27 cellular contexts compared by ENCODE assay signal in the genomic region with DNA sequence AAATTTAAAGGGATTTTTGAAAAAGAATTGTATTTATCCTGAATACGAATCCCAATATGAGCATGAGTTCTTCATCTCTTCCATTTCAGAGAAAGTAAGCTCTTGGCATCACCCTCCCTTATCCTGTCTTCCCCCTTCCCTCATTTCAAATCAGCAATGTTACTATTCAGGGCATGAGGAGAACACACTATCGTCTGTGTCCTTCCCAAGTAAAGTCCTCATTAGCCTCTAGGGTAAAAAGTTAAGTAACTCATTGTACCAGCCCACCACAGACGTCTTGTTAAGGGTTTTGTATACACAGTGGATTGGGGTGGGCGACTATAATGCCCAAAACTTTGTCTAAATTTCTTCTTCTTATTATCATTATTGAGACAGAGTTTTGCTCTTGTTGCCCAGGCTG. TPM values are rescaled to one million over a fixed set of nuclear protein-coding genes. Genes with fewer than 3 reads are reported as not detected.
A peak's percentile ranks its signal among the peaks of the same experiment; 100 is the strongest.
DNase-seq lines count a peak whose midpoint lies in the region; ATAC-seq lines count a peak whose summit lies in the region.
"Had no signal": no experiment of that assay in that cellular context is flagged by ENCODE, and none has a peak within 500 bp of the region (broad histone marks: within the 10 kb centered on the region; RNA-seq: fewer than 3 reads in every experiment).

No MANE protein-coding gene starts in this region.

- POLR2A ChIA-PET in naive thymus-derived CD8-positive, alpha-beta T cell (lab: Charles Lee), result interaction anchor here (1.2 to 1.8 kb wide), 2 partner anchors 9 to 47 kb away, joined by 5 to 8 read pairs; partner anchors contain the start of gene TMF1

- in situ Hi-C loops in SK-MEL-5 (cut with HindIII; ENCODE audit: low pct_unique_long_range_greater_than_20kb, low sequenced_read_pairs), result no loop called here

- DNase-seq in T-helper 2 cell treated with Interferon-gamma antibody and Interleukin-4, amounts not matched to agents 5 μg/mL and 100 μg/mL, for 36 hours (ENCODE audit: low spot score), result no peak
- DNase-seq in T-helper 2 cell (no peak), SK-MEL-5 (ENCODE audit: low read depth, low spot score) (peak; percentile 51), foreskin melanocyte (peak; percentile 78)
- no peak for DNase-seq in naive thymus-derived CD8-positive, alpha-beta T cell
- no peak for DNase-seq in stimulated activated naive B cell treated with anti-CD40 and anti-IgM and Interleukin-4, amounts not matched to agents 10 μg/mL and 1 μg/mL and 100 μg/mL, for 72 hours
- DNase-seq in activated CD8-positive, alpha-beta memory T cell treated with anti-CD3 and anti-CD28 coated beads, Interleukin-2, amount 50 U/mL, for 4 hours, result no peak
- DNase-seq: activated CD4-positive, alpha-beta T cell treated with anti-CD3 and anti-CD28 coated beads for 48 hours; activated CD8-positive, alpha-beta memory T cell treated with anti-CD3 and anti-CD28 coated beads, Interleukin-2, amount 10 ng/mL, durations not matched to agents 7 days and 5 days; cerebellar nuclear complex; islet precursor cell; NCI-H1105; NCI-H1930; NCI-H69; pancreas; SK-N-SH; spleen; upper lobe of right lung had no signal

- H3K4me1 Mint-ChIP-seq in T-helper 2 cell treated with Interferon-gamma antibody and Interleukin-4, amounts not matched to agents 5 μg/mL and 100 μg/mL, for 36 hours (ENCODE audit: low read depth), result peaks cover 58% of the 10 kb centered on the region
- H3K4me1 Mint-ChIP-seq in naive thymus-derived CD8-positive, alpha-beta T cell, result peaks cover 38 to 80% (median 65%) of the 10 kb centered on the region in 4 donors
- H3K4me1 Mint-ChIP-seq in stimulated activated naive B cell treated with anti-CD40 and anti-IgM and Interleukin-4, amounts not matched to agents 10 μg/mL and 1 μg/mL and 100 μg/mL, for 72 hours, result peaks cover 27 to 40% of the 10 kb centered on the region in 2 donors

- peak overlapping the region; percentile 72 for H3K27ac Mint-ChIP-seq in T-helper 2 cell treated with Interferon-gamma antibody and Interleukin-4, amounts not matched to agents 5 μg/mL and 100 μg/mL, for 36 hours
- peak overlapping the region in 9 of 10 donors; percentile 55 to 89 (median 83) for H3K27ac Mint-ChIP-seq in naive thymus-derived CD8-positive, alpha-beta T cell
- H3K27ac Mint-ChIP-seq in stimulated activated naive B cell treated with anti-CD40 and anti-IgM and Interleukin-4, amounts not matched to agents 10 μg/mL and 1 μg/mL and 100 μg/mL, for 72 hours, result no peak overlapping the region

- H3K4me3 Mint-ChIP-seq in T-helper 2 cell treated with Interferon-gamma antibody and Interleukin-4, amounts not matched to agents 5 μg/mL and 100 μg/mL, for 36 hours, result no peak overlapping the region
- peak overlapping the region in 4 of 10 donors; percentile 3 to 58 (median 27) for H3K4me3 Mint-ChIP-seq in naive thymus-derived CD8-positive, alpha-beta T cell
- H3K4me3 Mint-ChIP-seq in stimulated activated naive B cell treated with anti-CD40 and anti-IgM and Interleukin-4, amounts not matched to agents 10 μg/mL and 1 μg/mL and 100 μg/mL, for 72 hours, result no peak overlapping the region
- H3K4me3 Mint-ChIP-seq: activated CD8-positive, alpha-beta memory T cell treated with anti-CD3 and anti-CD28 coated beads, Interleukin-2, amount 10 ng/mL, durations not matched to agents 7 days and 5 days; neural crest cell had no signal

- no peaks in the 10 kb centered on the region for H3K9me3 Mint-ChIP-seq in T-helper 2 cell treated with Interferon-gamma antibody and Interleukin-4, amounts not matched to agents 5 μg/mL and 100 μg/mL, for 36 hours
- no peaks in the 10 kb centered on the region for H3K9me3 Mint-ChIP-seq in naive thymus-derived CD8-positive, alpha-beta T cell
- H3K9me3 Mint-ChIP-seq in stimulated activated naive B cell treated with anti-CD40 and anti-IgM and Interleukin-4, amounts not matched to agents 10 μg/mL and 1 μg/mL and 100 μg/mL, for 72 hours, result peaks cover 0 to 2% of the 10 kb centered on the region in 2 donors
- H3K9me3 Mint-ChIP-seq: neural crest cell had no signal

- H3K27me3 Mint-ChIP-seq in T-helper 2 cell treated with Interferon-gamma antibody and Interleukin-4, amounts not matched to agents 5 μg/mL and 100 μg/mL, for 36 hours (ENCODE audit: low read depth), result no peaks in the 10 kb centered on the region
- no peaks in the 10 kb centered on the region for H3K27me3 Mint-ChIP-seq in naive thymus-derived CD8-positive, alpha-beta T cell
- H3K27me3 Mint-ChIP-seq in stimulated activated naive B cell treated with anti-CD40 and anti-IgM and Interleukin-4, amounts not matched to agents 10 μg/mL and 1 μg/mL and 100 μg/mL, for 72 hours, result no peaks in the 10 kb centered on the region
- H3K27me3 Mint-ChIP-seq: activated CD8-positive, alpha-beta memory T cell treated with anti-CD3 and anti-CD28 coated beads, Interleukin-2, amount 10 ng/mL, durations not matched to agents 7 days and 5 days had no signal

- H3K36me3 Mint-ChIP-seq in T-helper 2 cell treated with Interferon-gamma antibody and Interleukin-4, amounts not matched to agents 5 μg/mL and 100 μg/mL, for 36 hours (ENCODE audit: low read depth), result peaks cover 67% of the 10 kb centered on the region
- H3K36me3 Mint-ChIP-seq in naive thymus-derived CD8-positive, alpha-beta T cell, result peaks cover 0 to 64% (median 34%) of the 10 kb centered on the region in 3 donors
- H3K36me3 Mint-ChIP-seq in stimulated activated naive B cell treated with anti-CD40 and anti-IgM and Interleukin-4, amounts not matched to agents 10 μg/mL and 1 μg/mL and 100 μg/mL, for 72 hours, result peaks cover 36 to 51% of the 10 kb centered on the region in 2 donors

- ATAC-seq in naive thymus-derived CD8-positive, alpha-beta T cell, result no peak
- no peak for ATAC-seq in GM18520 (IDR thresholded peaks at IDR 0.05; ENCODE audit: unreplicated experiment)
- no peak for ATAC-seq in stimulated activated naive B cell treated with anti-CD40 and anti-IgM and Interleukin-4, amounts not matched to agents 10 μg/mL and 1 μg/mL and 100 μg/mL, for 72 hours (replicated peaks)
- ATAC-seq: activated CD8-positive, alpha-beta memory T cell treated with anti-CD3 and anti-CD28 coated beads, Interleukin-2, amount 10 ng/mL, durations not matched to agents 7 days and 5 days; pancreas; upper lobe of right lung had no signal

RNA-seq across cellular contexts. Expression of gene ARL6IP5, which starts 14.8 kb away (rescaled TPM):
- total RNA-seq in SK-MEL-5 (2014; rRNA removed; shearing (Covaris generic)), result 55.7 and 61.3 TPM in 2 replicates
- 74.7 and 82.8 TPM in 2 replicates for polyA plus RNA-seq in SK-MEL-5 (2015; cell fraction: cytosol; rRNA removed)
- polyA plus RNA-seq in SK-MEL-5 (2015; cell fraction: nucleus; rRNA removed), result 16.7 and 18.0 TPM in 2 replicates
- total RNA-seq in naive thymus-derived CD8-positive, alpha-beta T cell, result 100 to 1,000 TPM; 109 to 111 TPM
- 100 to 1,000 TPM; 315 to 450 (median 375) TPM for polyA plus RNA-seq in naive thymus-derived CD8-positive, alpha-beta T cell

RNA-seq across cellular contexts. Expression of gene UBA3, which starts 19.4 kb away (rescaled TPM):
- 58.8 and 63.8 TPM in 2 replicates for total RNA-seq in SK-MEL-5 (2014; rRNA removed; shearing (Covaris generic))
- 36.5 and 38.1 TPM in 2 replicates for polyA plus RNA-seq in SK-MEL-5 (2015; cell fraction: cytosol; rRNA removed)
- polyA plus RNA-seq in SK-MEL-5 (2015; cell fraction: nucleus; rRNA removed), result 114 and 124 TPM in 2 replicates
- 10 to 100 TPM; 71.8 to 80.1 TPM for total RNA-seq in naive thymus-derived CD8-positive, alpha-beta T cell
- polyA plus RNA-seq in naive thymus-derived CD8-positive, alpha-beta T cell, result 10 to 100 TPM; 35.1 to 49.1 (median 45.5) TPM

RNA-seq across cellular contexts. Expression of gene LMOD3, which starts 22.8 kb away (rescaled TPM):
- total RNA-seq in SK-MEL-5 (2014; rRNA removed; shearing (Covaris generic)), result 0.16 and 0.19 TPM in 2 replicates
- 0.06 and 1.3 TPM in 2 replicates for polyA plus RNA-seq in SK-MEL-5 (2015; cell fraction: cytosol; rRNA removed)
- polyA plus RNA-seq in SK-MEL-5 (2015; cell fraction: nucleus; rRNA removed), result 0.10 and 0.12 TPM in 2 replicates
- not detected for total RNA-seq in naive thymus-derived CD8-positive, alpha-beta T cell
- under 1 TPM in 1 of 3 donors, not detected in 2; 0.06 TPM for polyA plus RNA-seq in naive thymus-derived CD8-positive, alpha-beta T cell
- total RNA-seq: activated CD8-positive, alpha-beta memory T cell treated with anti-CD3 and anti-CD28 coated beads, Interleukin-2, amount 10 ng/mL, durations not matched to agents 7 days and 5 days; dermis microvascular lymphatic vessel endothelial cell; endothelial cell of umbilical vein; glomerular endothelial cell; liver; M059J; mononuclear cell; T-helper 2 cell treated with Interferon-gamma antibody and Interleukin-4, amounts not matched to agents 100 ng/mL and 5 ng/mL, for 36 hours had no signal
- polyA plus RNA-seq: endothelial cell of umbilical vein, pancreas, SK-N-SH had no signal

RNA-seq across cellular contexts. Expression of gene TMF1, which starts 47.4 kb away (rescaled TPM):
- 14.8 and 35.6 TPM in 2 replicates for total RNA-seq in SK-MEL-5 (2014; rRNA removed; shearing (Covaris generic))
- 10.6 and 15.8 TPM in 2 replicates for polyA plus RNA-seq in SK-MEL-5 (2015; cell fraction: cytosol; rRNA removed)
- polyA plus RNA-seq in SK-MEL-5 (2015; cell fraction: nucleus; rRNA removed), result 15.5 and 16.0 TPM in 2 replicates
- 10 to 100 TPM; 38.5 to 43.7 TPM for total RNA-seq in naive thymus-derived CD8-positive, alpha-beta T cell
- 10 to 100 TPM; 28.0 to 34.7 (median 34.6) TPM for polyA plus RNA-seq in naive thymus-derived CD8-positive, alpha-beta T cell

Comparison
In these comparisons a context has a peak if more than half of its experiments do, and no peak if none do; other contexts are left out.
1. DNase-seq: peak in SK-MEL-5 (single experiment) and foreskin melanocyte (single experiment); none in T-helper 2 cell treated with Interferon-gamma antibody and Interleukin-4, amounts not matched to agents 5 μg/mL and 100 μg/mL, for 36 hours (single experiment), T-helper 2 cell (0 of 5), naive thymus-derived CD8-positive, alpha-beta T cell (0 of 10), stimulated activated naive B cell treated with anti-CD40 and anti-IgM and Interleukin-4, amounts not matched to agents 10 μg/mL and 1 μg/mL and 100 μg/mL, for 72 hours (single experiment) and activated CD8-positive, alpha-beta memory T cell treated with anti-CD3 and anti-CD28 coated beads, Interleukin-2, amount 50 U/mL, for 4 hours (single experiment).